Comparison of ENCODE assay signal across 1 cellular context in the genomic region with DNA sequence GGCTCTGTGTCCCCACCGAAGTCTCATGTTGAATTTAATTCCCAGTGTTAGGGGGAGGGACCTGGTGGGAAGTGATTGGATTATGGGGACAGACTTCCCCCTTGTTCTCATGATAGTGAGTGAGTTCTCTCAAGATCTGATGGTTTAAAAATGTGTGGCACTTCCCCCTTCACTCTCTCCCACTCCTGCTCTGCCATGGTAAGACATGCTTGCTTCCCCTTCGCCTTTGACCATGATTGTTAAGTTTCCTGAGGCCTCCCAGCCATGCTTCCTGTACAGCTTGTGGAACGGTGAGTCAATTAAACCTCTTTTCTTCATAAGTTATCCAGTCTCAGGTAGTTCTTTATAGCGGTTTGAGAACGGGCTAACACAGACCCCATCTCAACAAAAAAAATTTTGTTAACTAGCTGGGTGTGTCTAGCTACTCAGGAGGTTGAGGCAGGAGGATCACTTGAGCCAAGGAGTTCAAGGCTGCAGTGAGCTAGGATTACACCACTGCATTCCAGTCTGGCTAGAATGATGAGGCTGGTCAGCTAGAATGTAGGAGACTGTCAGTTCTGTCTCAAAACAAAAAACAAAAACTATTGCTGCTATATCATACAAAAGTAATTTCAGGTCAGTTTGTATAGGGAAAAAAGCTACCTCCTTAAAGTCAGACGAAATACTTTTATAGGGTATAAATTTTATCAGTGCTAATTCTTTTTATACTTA.
TF ChIP-seq lines count a peak whose summit lies in the region.

No MANE protein-coding gene starts in this region.

TF ChIP-seq in IMR-90, 13 proteins besides CTCF, POLR2A, EP300 and RAD21:
- TF ChIP-seq FOS (IDR thresholded peaks at IDR 0.05; ENCODE audit: low read depth, low read length) (no peak), MAFK (IDR thresholded peaks at IDR 0.05; ENCODE audit: low read depth, low read length) (no peak), RFX5 (IDR thresholded peaks at IDR 0.05; ENCODE audit: low read depth, low read length) (no peak), CHD1 (IDR thresholded peaks at IDR 0.05; ENCODE audit: low read depth, low read length) (no peak), MXI1 (IDR thresholded peaks at IDR 0.05; ENCODE audit: borderline replicate concordance, low read depth, low read length) (no peak), RCOR1 (IDR thresholded peaks at IDR 0.05; ENCODE audit: insufficient replicate concordance, low read length) (no peak), SMC3 (IDR thresholded peaks at IDR 0.05; ENCODE audit: low read depth, low read length) (no peak), MAZ (IDR thresholded peaks at IDR 0.05; ENCODE audit: borderline replicate concordance, low read depth, low read length) (no peak), BHLHE40 (IDR thresholded peaks at IDR 0.05; ENCODE audit: low read depth, low read length) (no peak)
